Comparison of ENCODE assay signal across 18 cellular contexts in the genomic region with DNA sequence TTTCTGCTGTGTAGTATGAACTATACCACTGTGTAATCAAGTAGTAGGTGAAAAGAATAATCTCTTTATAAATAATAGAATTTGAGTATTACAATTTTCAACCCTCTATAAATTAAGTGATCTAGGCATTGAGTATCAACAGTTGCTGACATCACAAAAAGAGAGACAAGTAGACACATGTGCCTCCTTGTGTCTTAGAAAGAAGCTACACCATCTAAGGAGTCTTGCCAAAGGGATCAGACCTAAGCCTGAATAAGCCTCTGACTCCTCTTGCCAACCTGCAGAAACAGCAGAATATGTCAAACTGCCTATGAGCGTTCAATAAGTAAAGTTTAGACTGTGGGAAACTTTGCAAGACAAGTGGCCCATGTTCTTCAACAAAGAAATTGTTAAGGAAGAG. TPM values are rescaled to one million over a fixed set of nuclear protein-coding genes. Genes with fewer than 3 reads are reported as not detected.
DNase-seq lines count a peak whose midpoint lies in the region; TF ChIP-seq lines count a peak whose summit lies in the region.
"Had no signal": no experiment of that assay in that cellular context is flagged by ENCODE, and none has a peak within 500 bp of the region (broad histone marks: within the 10 kb centered on the region; RNA-seq: fewer than 3 reads in every experiment).

No MANE protein-coding gene starts in this region.

- H3K9me3 Mint-ChIP-seq in endodermal cell: peaks cover 2% of the 10 kb centered on the region

- TF ChIP-seq CTCF in endodermal cell (conservative IDR thresholded peaks at IDR 0.05): peak; percentile 30

- H3K9ac ChIP-seq in Karpas-422 (ENCODE audit: low read length) (no peak overlapping the region), endodermal cell (ENCODE audit: extremely low read depth, low read length, poor library complexity, severe bottlenecking) (no peak overlapping the region)

- H3K4me1 ChIP-seq in Karpas-422 (ENCODE audit: low read length) (peaks cover 5% of the 10 kb centered on the region), endodermal cell (ENCODE audit: control insufficient read depth, insufficient read depth, low read length) (peaks cover 2% of the 10 kb centered on the region)
- H3K4me1 ChIP-seq: SJCRH30 had no signal

- H3K9me2 ChIP-seq in Karpas-422 (replicated peaks; ENCODE audit: insufficient read depth, low read length): no peaks in the 10 kb centered on the region

- in situ Hi-C loops in SK-MEL-5 (cut with HindIII; ENCODE audit: low pct_unique_long_range_greater_than_20kb, low sequenced_read_pairs): no loop called here

- DNase-seq in D341Med (ENCODE audit: low spot score) (peak; percentile 31), Karpas-422 (peak; percentile 51), SK-MEL-5 (ENCODE audit: low read depth, low spot score) (peak; percentile 45), endodermal cell (no peak), T-helper 1 cell (no peak), 8988T (no peak)
- no peak for DNase-seq in activated CD4-positive, alpha-beta T cell treated with anti-CD3 and anti-CD28 coated beads for 48 hours
- DNase-seq: AML-193, DND-41, KG1, NCI-H1092 treated with DMSO at 0.1 percent for 48 hours, NCI-H146, NCI-H2081, NCI-H2171 treated with DMSO at 0.1 percent for 48 hours, NCI-H446 treated with DMSO at 0.1 percent for 48 hours, NCI-H748 treated with DMSO at 0.1 percent for 48 hours, SJCRH30 had no signal

- H3K36me3 ChIP-seq in Karpas-422 (ENCODE audit: insufficient read depth, low read length): no peaks in the 10 kb centered on the region
- H3K36me3 ChIP-seq in endodermal cell (ENCODE audit: control insufficient read depth, insufficient read depth, low read length): no peaks in the 10 kb centered on the region
- H3K36me3 ChIP-seq: SJCRH30 had no signal

- H3K27ac Mint-ChIP-seq in endodermal cell: no peak overlapping the region

- no peak overlapping the region for H3K4me3 Mint-ChIP-seq in endodermal cell

- no peaks in the 10 kb centered on the region for H3K9me3 ChIP-seq in Karpas-422 (ENCODE audit: low read length)
- H3K9me3 ChIP-seq in endodermal cell (ENCODE audit: control insufficient read depth, low read length): no peaks in the 10 kb centered on the region
- H3K9me3 ChIP-seq: SJCRH30 had no signal

- no peaks in the 10 kb centered on the region for H3K36me3 Mint-ChIP-seq in endodermal cell (ENCODE audit: low read depth)

- H4K20me1 ChIP-seq in Karpas-422 (ENCODE audit: insufficient read depth, low read depth, low read length): no peaks in the 10 kb centered on the region

- H3K4me3 ChIP-seq in Karpas-422 (ENCODE audit: low read length): no peak overlapping the region
- no peak overlapping the region for H3K4me3 ChIP-seq in endodermal cell (ENCODE audit: low read length)
- H3K4me3 ChIP-seq: SJCRH30 had no signal

- H3K27me3 Mint-ChIP-seq in endodermal cell (ENCODE audit: insufficient read depth): peaks cover 5% of the 10 kb centered on the region

- no peaks in the 10 kb centered on the region for H3K27me3 ChIP-seq in Karpas-422 (ENCODE audit: low read length)
- H3K27me3 ChIP-seq in endodermal cell (ENCODE audit: control insufficient read depth, insufficient read depth, low read length, poor library complexity, severe bottlenecking): no peaks in the 10 kb centered on the region
- H3K27me3 ChIP-seq: SJCRH30 had no signal

- 91 to 100% methylated on average over 1 of the region's 1 CpG for WGBS in endodermal cell (ENCODE audit: insufficient coverage in 1 of 2, insufficient read length in 1 of 2), 2 experiments

- H3K27ac ChIP-seq in Karpas-422 (ENCODE audit: low read length) (no peak overlapping the region), endodermal cell (ENCODE audit: low read depth, low read length) (no peak overlapping the region)
- H3K27ac ChIP-seq: C4-2B, SJCRH30 had no signal

- no peak overlapping the region for H2AFZ ChIP-seq in Karpas-422 (ENCODE audit: low read length)

- H3K4me1 Mint-ChIP-seq in endodermal cell: peaks cover 7% of the 10 kb centered on the region

- H3K79me2 ChIP-seq in Karpas-422 (ENCODE audit: low read length): no peaks in the 10 kb centered on the region

- H3K4me2 ChIP-seq in Karpas-422 (ENCODE audit: low read depth, low read length, poor library complexity, severe bottlenecking): no peak overlapping the region

RNA-seq across cellular contexts. Expression of a gene that starts 5.8 kb away (rescaled TPM):
- 13.1 and 25.5 TPM in 2 replicates for total RNA-seq in Karpas-422 (2014; rRNA removed; shearing (Covaris generic); ENCODE audit: low replicate concordance)
- total RNA-seq in SK-MEL-5 (2014; rRNA removed; shearing (Covaris generic)): 20.8 and 24.2 TPM in 2 replicates
- polyA plus RNA-seq in SK-MEL-5 (2015; cell fraction: cytosol; rRNA removed): 13.1 and 15.9 TPM in 2 replicates
- polyA plus RNA-seq in SK-MEL-5 (2015; cell fraction: nucleus; rRNA removed): 41.1 and 53.5 TPM in 2 replicates
- total RNA-seq in endodermal cell: 10 to 100 TPM; 12.4 to 16.2 TPM
- polyA plus RNA-seq in endodermal cell (2013, experiment 1 of 2): 11.9 TPM
- polyA plus RNA-seq in endodermal cell (2013, experiment 2 of 2): 12.6 TPM

Comparison
In these comparisons a context has a peak if more than half of its experiments do, and no peak if none do; other contexts are left out.
1. DNase-seq: peak in D341Med (single experiment), Karpas-422 (single experiment) and SK-MEL-5 (single experiment); none in endodermal cell (single experiment), T-helper 1 cell (0 of 5), 8988T (single experiment) and activated CD4-positive, alpha-beta T cell treated with anti-CD3 and anti-CD28 coated beads for 48 hours (single experiment).